Comparison of ENCODE assay signal across 1 cellular context in genomic region chr2:100646039-100646438, GRCh38.
TF ChIP-seq lines count a peak whose summit lies in the region.

No MANE protein-coding gene starts in this region.

TF ChIP-seq in GM23338, 12 proteins besides CTCF, POLR2A, EP300 and RAD21 (continued from another document):
- no peak for TF ChIP-seq ZNF462 (CRISPR knock-in tag; IDR thresholded peaks at IDR 0.05)
TF ChIP-seq in GM23338: peak in this region for 0.
